ENCODE assay signal across 25 cellular contexts in the genomic region with DNA sequence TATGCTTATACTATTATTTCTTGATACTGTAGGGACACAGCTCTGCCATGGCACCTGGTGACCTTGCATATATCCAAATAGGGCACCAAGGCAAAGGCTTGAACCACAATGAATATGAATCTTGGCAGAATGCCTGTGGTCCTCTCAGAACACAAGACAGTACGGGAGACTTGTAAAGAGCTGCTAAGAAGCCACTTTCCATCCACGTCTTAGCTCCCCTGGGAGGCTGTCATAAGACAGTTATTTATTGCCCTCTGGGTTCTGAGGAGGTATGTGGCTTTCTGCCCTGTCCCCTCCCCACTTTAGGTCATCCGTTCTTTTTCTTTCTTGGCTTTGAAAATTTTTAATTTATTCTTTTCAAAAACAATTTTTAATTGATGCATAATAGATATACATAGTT.
"Had no signal": no experiment of that assay in that cellular context is flagged by ENCODE, and none has a peak within 500 bp of the region (broad histone marks: within the 10 kb centered on the region; RNA-seq: fewer than 3 reads in every experiment).

No MANE protein-coding gene starts in this region.

- H3K4me3 Mint-ChIP-seq: activated CD4-positive, alpha-beta T cell treated with anti-CD3 and anti-CD28 coated beads for 36 hours; central memory CD8-positive, alpha-beta T cell; dendritic cell treated with granulocyte-macrophage colony-stimulating factor and Interleukin-4, amounts not matched to agents 40 ng/mL and 50 ng/mL, for 4 days; endodermal cell; mesothelial cell of epicardium; naive thymus-derived CD4-positive, alpha-beta T cell had no signal

- H3K36me3 ChIP-seq: esophagus muscularis mucosa, heart left ventricle, pancreas, prostate gland, sigmoid colon, suprapubic skin, tibial artery, upper lobe of right lung had no signal

- H3K27me3 Mint-ChIP-seq: central memory CD8-positive, alpha-beta T cell; dendritic cell treated with granulocyte-macrophage colony-stimulating factor and Interleukin-4, amounts not matched to agents 40 ng/mL and 50 ng/mL, for 4 days had no signal

- H3K27ac Mint-ChIP-seq: activated CD4-positive, alpha-beta T cell treated with anti-CD3 and anti-CD28 coated beads for 36 hours; activated naive CD4-positive, alpha-beta T cell treated with anti-CD3 and anti-CD28 coated beads, Interleukin-2, amount 50 U/mL, for 72 hours; dendritic cell treated with granulocyte-macrophage colony-stimulating factor and Interleukin-4, amounts not matched to agents 40 ng/mL and 50 ng/mL, for 4 days; endodermal cell; mesothelial cell of epicardium had no signal

- H3K4me1 ChIP-seq: foreskin keratinocyte, prostate gland, sigmoid colon had no signal

- H3K4me1 Mint-ChIP-seq: activated CD4-positive, alpha-beta T cell treated with anti-CD3 and anti-CD28 coated beads for 36 hours; central memory CD8-positive, alpha-beta T cell; mesothelial cell of epicardium had no signal

- ATAC-seq: activated CD4-positive, alpha-beta T cell treated with anti-CD3 and anti-CD28 coated beads for 36 hours; activated naive CD4-positive, alpha-beta T cell treated with anti-CD3 and anti-CD28 coated beads, Interleukin-2, amount 50 U/mL, for 72 hours; foreskin keratinocyte; heart left ventricle; naive thymus-derived CD4-positive, alpha-beta T cell; pancreas; upper lobe of right lung had no signal

- H3K27me3 ChIP-seq: esophagus muscularis mucosa, foreskin keratinocyte, heart left ventricle, pancreas, sigmoid colon, suprapubic skin, tibial artery, upper lobe of right lung had no signal

- H3K36me3 Mint-ChIP-seq: activated naive CD4-positive, alpha-beta T cell treated with anti-CD3 and anti-CD28 coated beads, Interleukin-2, amount 50 U/mL, for 72 hours; mesothelial cell of epicardium had no signal

- DNase-seq: activated CD4-positive, alpha-beta T cell treated with anti-CD3 and anti-CD28 coated beads for 36 hours; activated CD4-positive, CD25-positive, alpha-beta regulatory T cell; activated CD8-positive, alpha-beta memory T cell treated with anti-CD3 and anti-CD28 coated beads, Interleukin-2, amount 50 U/mL, for 4 hours; activated naive CD4-positive, alpha-beta T cell; activated T-cell treated with anti-CD3 and anti-CD28 coated beads, Interleukin-2, amount 50 U/mL, for 48 hours; endodermal cell; foreskin keratinocyte; heart left ventricle; naive thymus-derived CD4-positive, alpha-beta T cell; pancreas; sigmoid colon; small intestine; stimulated activated CD4-positive, alpha-beta T cell treated with anti-CD3 and anti-CD28 coated beads, Interleukin-1b, Interleukin-23, amount 100 ng/mL, for 48 hours; stimulated activated CD4-positive, alpha-beta T cell treated with anti-CD3 and anti-CD28 coated beads, Interleukin-4, amount 100 ng/mL, for 4 hours; stimulated activated CD8-positive, alpha-beta memory T cell treated with anti-CD3 and anti-CD28 coated beads, Interleukin-4, amount 100 ng/mL, for 48 hours; stimulated activated naive CD4-positive, alpha-beta T cell; tibial artery; upper lobe of right lung had no signal

- H3K9me3 Mint-ChIP-seq: activated naive CD4-positive, alpha-beta T cell treated with anti-CD3 and anti-CD28 coated beads, Interleukin-2, amount 50 U/mL, for 72 hours; central memory CD8-positive, alpha-beta T cell had no signal

- H3K4me3 ChIP-seq: esophagus muscularis mucosa, heart left ventricle, pancreas, prostate gland, sigmoid colon, suprapubic skin, tibial artery, upper lobe of right lung had no signal

- H3K9me3 ChIP-seq: esophagus muscularis mucosa, pancreas, prostate gland, sigmoid colon, suprapubic skin, tibial artery, upper lobe of right lung had no signal

- H3K27ac ChIP-seq: esophagus muscularis mucosa, foreskin keratinocyte, heart left ventricle, pancreas, prostate gland, sigmoid colon, suprapubic skin, tibial artery, upper lobe of right lung had no signal
